In genomic region chr7:18894155-18894554, GRCh38 we compare ENCODE assay signal across 16 cellular contexts.
DNase-seq lines count a peak whose midpoint lies in the region; ATAC-seq, FAIRE-seq and TF ChIP-seq lines count a peak whose summit lies in the region.
"Had no signal": no experiment of that assay in that cellular context is flagged by ENCODE, and none has a peak within 500 bp of the region (broad histone marks: within the 10 kb centered on the region; RNA-seq: fewer than 3 reads in every experiment).

No MANE protein-coding gene starts in this region.

- H3K27me3 ChIP-seq in A673 (replicated peaks; ENCODE audit: insufficient read depth, low read depth, low read length, poor library complexity) (peaks cover 23% of the 10 kb centered on the region), H7 (ENCODE audit: control insufficient read depth, insufficient read depth, low read length) (no peaks in the 10 kb centered on the region), GM12878 (replicated peaks in 1 of 2; ENCODE audit: control insufficient read depth in 2 of 2, insufficient read depth in 2 of 2, low read length in 1 of 2) (no peaks in the 10 kb centered on the region)
- H3K27me3 ChIP-seq: Peyer's patch had no signal

- H3K4me3 ChIP-seq in A673 (ENCODE audit: low read depth, low read length, poor library complexity, severe bottlenecking) (no peak overlapping the region), H7 (ENCODE audit: insufficient read depth, low read depth, low read length) (no peak overlapping the region), GM12878 (no peak overlapping the region)
- H3K4me3 ChIP-seq: Peyer's patch had no signal

- SMC1A ChIA-PET in GM12878 (lab: Charles Lee; ENCODE audit: uncharacterized antibody, unreplicated experiment), result no interaction called here

- TF ChIP-seq RAD21 in GM12878 (IDR thresholded peaks at IDR 0.05; ENCODE audit: insufficient read depth, low read depth, low read length), result no peak

- CTCF ChIA-PET in A673 (lab: Charles Lee) (no interaction called here), GM12878 (lab: Yijun Ruan, JAX) (interaction anchor here (0.7 kb wide), 1 partner anchor 743 kb away, joined by 3 read pairs; no protein-coding TSS in a partner anchor)

- H3K4me1 ChIP-seq in A673 (ENCODE audit: insufficient read depth, low read length, poor library complexity, severe bottlenecking) (peaks cover 36% of the 10 kb centered on the region), GM12878 (ENCODE audit: control insufficient read depth, insufficient read depth, low read length) (no peaks in the 10 kb centered on the region)
- H3K4me1 ChIP-seq: Peyer's patch had no signal

- H2AFZ ChIP-seq in GM12878 (ENCODE audit: control insufficient read depth, low read depth, low read length), result no peak overlapping the region

- no peaks in the 10 kb centered on the region for H3K79me2 ChIP-seq in GM12878 (ENCODE audit: control insufficient read depth, insufficient read depth, low read length)

- H3K9me3 ChIP-seq in A673 (ENCODE audit: low read depth, low read length, poor library complexity, severe bottlenecking), result no peaks in the 10 kb centered on the region
- H3K9me3 ChIP-seq in GM12878 (replicated peaks; ENCODE audit: control insufficient read depth, insufficient read depth, low read length), result no peaks in the 10 kb centered on the region
- H3K9me3 ChIP-seq: Peyer's patch had no signal

- no peak for TF ChIP-seq EP300 in GM12878 (IDR thresholded peaks at IDR 0.05; ENCODE audit: borderline replicate concordance in 1 of 2, control insufficient read depth in 1 of 2, low read depth in 2 of 2, low read length in 2 of 2)

- H3K27ac ChIP-seq in A673 (ENCODE audit: low read depth, low read length, poor library complexity, severe bottlenecking), result no peak overlapping the region
- H3K27ac ChIP-seq in GM12878 (ENCODE audit: control insufficient read depth, insufficient read depth), result no peak overlapping the region
- H3K27ac ChIP-seq: Peyer's patch had no signal

- POLR2A ChIA-PET in A673 (lab: Charles Lee; ENCODE audit: low non-redundant PET), result no interaction called here
- POLR2A ChIA-PET in GM12878 (lab: Charles Lee), result no interaction called here

- TF ChIP-seq CTCF in A673 (conservative IDR thresholded peaks at IDR 0.05; ENCODE audit: low read depth, low read length) (peak; percentile 41), GM12878 (IDR thresholded peaks at IDR 0.05 in 2 of 3, conservative IDR thresholded peaks at IDR 0.05 in 1 of 3; ENCODE audit: control insufficient read depth in 2 of 3, extremely low read depth in 1 of 3, insufficient read depth in 1 of 3, low read depth in 3 of 3, low read length in 3 of 3) (no peak; a peak in 1 of 6 replicates)

- BruUV-seq in A673 (replicated peaks; lab: Mats Ljungman, UMichigan), result no TSS peak
- no TSS peak for BruUV-seq in GM12878 (replicated peaks; lab: Mats Ljungman, UMichigan)

- no peak overlapping the region for H3K4me2 ChIP-seq in GM12878 (ENCODE audit: control insufficient read depth, insufficient read depth)

- 59% methylated on average over 3 of the region's 3 CpGs for WGBS in GM12878 (ENCODE audit: insufficient coverage, insufficient replicate concordance, low lambda C conversion rate, missing lambda C conversion rate)

- no peak for DNase-seq in A673 (ENCODE audit: low spot score)
- peak; percentile 7 for DNase-seq in H7
- peak; percentile 10 for DNase-seq in NCI-H69 (lab: John Stamatoyannopoulos, UW)
- DNase-seq in GM12878 (ENCODE audit: low read depth, low spot score), result no peak
- DNase-seq in NCI-H1092 treated with DMSO at 0.1 percent for 48 hours (lab: John Stamatoyannopoulos, UW), result no peak
- DNase-seq in NCI-H146 (lab: John Stamatoyannopoulos, UW), result no peak
- DNase-seq: C1 segment of cervical spinal cord, DMS153, Kasumi-1, NCI-H1417 treated with DMSO at 0.1 percent for 48 hours, NCI-H2029 treated with DMSO at 0.1 percent for 48 hours, NCI-H510A treated with DMSO at 0.1 percent for 48 hours, Peyer's patch, SHP77 treated with DMSO at 0.1 percent for 48 hours had no signal

- RAD21 ChIA-PET in GM12878 (lab: Charles Lee; ENCODE audit: unreplicated experiment), result no interaction called here

- no peak overlapping the region for H3K9ac ChIP-seq in GM12878 (ENCODE audit: control insufficient read depth, insufficient read depth, low read length)

- no peak for TF ChIP-seq POLR2A in GM12878 (IDR thresholded peaks at IDR 0.05; ENCODE audit: low read depth, low read length)

- intact Hi-C loops in A673 (cut with micrococcal nuclease; ENCODE audit: unreplicated experiment) (loop anchor here (5.0 kb wide), 1 partner anchor 213 kb away; no protein-coding TSS in a partner anchor), GM12878 (cut with micrococcal nuclease; ENCODE audit: unreplicated experiment) (no loop called here)

- FAIRE-seq in GM12878 (lab: Jason Lieb, UNC), result no peak

- no peaks in the 10 kb centered on the region for H4K20me1 ChIP-seq in GM12878 (ENCODE audit: control insufficient read depth, insufficient read depth)

- H3K36me3 ChIP-seq in A673 (ENCODE audit: insufficient read depth, low read length, poor library complexity, severe bottlenecking) (no peaks in the 10 kb centered on the region), H7 (replicated peaks; ENCODE audit: control insufficient read depth, insufficient read depth, low read length) (no peaks in the 10 kb centered on the region), GM12878 (ENCODE audit: control insufficient read depth in 2 of 2, insufficient read depth in 2 of 2, low read length in 1 of 2) (no peaks in the 10 kb centered on the region)
- H3K36me3 ChIP-seq: Peyer's patch had no signal

- ATAC-seq in GM12878 (peak; percentile 29; the same call in 1 of the 3 replicates), HG02970 (IDR thresholded peaks at IDR 0.05; ENCODE audit: low FRiP score, unreplicated experiment) (no peak), GM19397 (IDR thresholded peaks at IDR 0.05; ENCODE audit: unreplicated experiment) (no peak)

- in situ Hi-C loops in GM12878 (cut with MboI), result no loop called here

TF ChIP-seq in GM12878, 131 proteins besides CTCF, POLR2A, EP300 and RAD21:
- no peak for TF ChIP-seq FOS (IDR thresholded peaks at IDR 0.05; ENCODE audit: borderline replicate concordance, extremely low read depth, insufficient read length)
- TF ChIP-seq USF1 (IDR thresholded peaks at IDR 0.05; ENCODE audit: borderline replicate concordance, extremely low read length, insufficient read depth, low read depth, low read length), result no peak
- no peak for TF ChIP-seq ZBED1 (IDR thresholded peaks at IDR 0.05; ENCODE audit: borderline replicate concordance)
- no peak for TF ChIP-seq ZNF217 (IDR thresholded peaks at IDR 0.05)
- no peak for TF ChIP-seq EZH2 (IDR thresholded peaks at IDR 0.05; ENCODE audit: borderline replicate concordance, control insufficient read depth, low read depth, low read length)
- TF ChIP-seq SP1 (IDR thresholded peaks at IDR 0.05; ENCODE audit: low read depth, low read length), result no peak
- no peak for TF ChIP-seq LARP7 (IDR thresholded peaks at IDR 0.05)
- no peak for TF ChIP-seq NKRF (conservative IDR thresholded peaks at IDR 0.05)
- no peak for TF ChIP-seq SIN3A (IDR thresholded peaks at IDR 0.05; ENCODE audit: low read depth, low read length)

Comparison
In these comparisons a context has a peak if more than half of its experiments do, and no peak if none do; other contexts are left out.
1. DNase-seq: peak in H7 (single experiment) and NCI-H69 (single experiment); none in A673 (single experiment), GM12878 (single experiment), NCI-H1092 treated with DMSO at 0.1 percent for 48 hours (single experiment) and NCI-H146 (single experiment).